1 cellular context compared by ENCODE assay signal in the genomic region with DNA sequence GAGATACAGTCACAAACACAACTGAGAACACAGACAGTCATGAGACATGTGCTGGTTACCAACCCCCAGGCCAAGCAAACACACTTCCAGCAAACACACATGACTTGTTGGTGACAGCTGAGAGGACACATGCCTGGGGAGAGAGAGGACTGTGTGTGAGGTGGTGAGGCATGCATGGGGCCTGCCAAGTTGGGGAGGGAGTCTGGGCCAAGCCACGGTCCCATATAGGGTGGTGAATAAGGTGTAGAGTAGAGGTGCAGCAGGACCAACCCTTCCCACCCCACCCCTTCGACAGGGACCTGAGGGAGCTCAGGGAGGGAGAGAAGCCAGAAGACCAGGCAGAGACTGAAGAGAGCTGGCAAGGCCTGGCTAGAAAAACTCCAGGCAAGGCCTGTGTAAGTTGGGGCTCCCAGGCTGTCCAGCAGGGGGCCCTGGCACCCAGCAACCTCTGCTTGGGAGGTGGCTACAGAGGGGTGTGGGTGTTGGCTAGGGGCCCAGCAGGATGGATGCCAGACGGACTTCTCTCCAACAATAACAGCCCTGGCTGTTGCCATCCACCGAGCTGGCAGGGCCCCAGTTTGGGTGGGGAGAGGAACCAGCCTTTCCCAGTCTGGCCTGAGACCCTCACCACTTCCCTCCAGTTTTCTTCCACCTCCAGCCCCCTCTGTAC.
A peak's percentile ranks its signal among the peaks of the same experiment; 100 is the strongest.
TF ChIP-seq lines count a peak whose summit lies in the region.

No MANE protein-coding gene starts in this region.

TF ChIP-seq in K562, 482 proteins besides CTCF, POLR2A, EP300 and RAD21 (continued from another document):
- TF ChIP-seq, protein P1, sequence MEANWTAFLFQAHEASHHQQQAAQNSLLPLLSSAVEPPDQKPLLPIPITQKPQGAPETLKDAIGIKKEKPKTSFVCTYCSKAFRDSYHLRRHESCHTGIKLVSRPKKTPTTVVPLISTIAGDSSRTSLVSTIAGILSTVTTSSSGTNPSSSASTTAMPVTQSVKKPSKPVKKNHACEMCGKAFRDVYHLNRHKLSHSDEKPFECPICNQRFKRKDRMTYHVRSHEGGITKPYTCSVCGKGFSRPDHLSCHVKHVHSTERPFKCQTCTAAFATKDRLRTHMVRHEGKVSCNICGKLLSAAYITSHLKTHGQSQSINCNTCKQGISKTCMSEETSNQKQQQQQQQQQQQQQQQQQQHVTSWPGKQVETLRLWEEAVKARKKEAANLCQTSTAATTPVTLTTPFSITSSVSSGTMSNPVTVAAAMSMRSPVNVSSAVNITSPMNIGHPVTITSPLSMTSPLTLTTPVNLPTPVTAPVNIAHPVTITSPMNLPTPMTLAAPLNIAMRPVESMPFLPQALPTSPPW (CRISPR knock-in tag; IDR thresholded peaks at IDR 0.05) = peak; percentile 70
- TF ChIP-seq, protein P2, sequence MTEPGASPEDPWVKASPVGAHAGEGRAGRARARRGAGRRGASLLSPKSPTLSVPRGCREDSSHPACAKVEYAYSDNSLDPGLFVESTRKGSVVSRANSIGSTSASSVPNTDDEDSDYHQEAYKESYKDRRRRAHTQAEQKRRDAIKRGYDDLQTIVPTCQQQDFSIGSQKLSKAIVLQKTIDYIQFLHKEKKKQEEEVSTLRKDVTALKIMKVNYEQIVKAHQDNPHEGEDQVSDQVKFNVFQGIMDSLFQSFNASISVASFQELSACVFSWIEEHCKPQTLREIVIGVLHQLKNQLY (CRISPR knock-in tag; conservative IDR thresholded peaks at IDR 0.05) = no peak
- TF ChIP-seq TRIM24 (IDR thresholded peaks at IDR 0.05) (no peak), CEBPB (tag; IDR thresholded peaks at IDR 0.05) (no peak), CREM (IDR thresholded peaks at IDR 0.05; ENCODE audit: low read depth) (0 out of 2 replicates have a peak, but pooled peaks have one; percentile 33), FOXA1 (IDR thresholded peaks at IDR 0.05; ENCODE audit: borderline replicate concordance) (no peak), KLF16 (IDR thresholded peaks at IDR 0.05) (0 out of 2 replicates have a peak, but pooled peaks have one; percentile 16), ZNF431 (CRISPR knock-in tag; IDR thresholded peaks at IDR 0.05) (no peak), CCNT2 (IDR thresholded peaks at IDR 0.05; ENCODE audit: borderline replicate concordance, extremely low read depth, insufficient read length, low read depth, low read length) (no peak), ZEB2 (IDR thresholded peaks at IDR 0.05) (no peak)
- TF ChIP-seq, protein P3, sequence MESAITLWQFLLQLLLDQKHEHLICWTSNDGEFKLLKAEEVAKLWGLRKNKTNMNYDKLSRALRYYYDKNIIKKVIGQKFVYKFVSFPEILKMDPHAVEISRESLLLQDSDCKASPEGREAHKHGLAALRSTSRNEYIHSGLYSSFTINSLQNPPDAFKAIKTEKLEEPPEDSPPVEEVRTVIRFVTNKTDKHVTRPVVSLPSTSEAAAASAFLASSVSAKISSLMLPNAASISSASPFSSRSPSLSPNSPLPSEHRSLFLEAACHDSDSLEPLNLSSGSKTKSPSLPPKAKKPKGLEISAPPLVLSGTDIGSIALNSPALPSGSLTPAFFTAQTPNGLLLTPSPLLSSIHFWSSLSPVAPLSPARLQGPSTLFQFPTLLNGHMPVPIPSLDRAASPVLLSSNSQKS (CRISPR knock-in tag; IDR thresholded peaks at IDR 0.05) = no peak
- TF ChIP-seq, protein P4, sequence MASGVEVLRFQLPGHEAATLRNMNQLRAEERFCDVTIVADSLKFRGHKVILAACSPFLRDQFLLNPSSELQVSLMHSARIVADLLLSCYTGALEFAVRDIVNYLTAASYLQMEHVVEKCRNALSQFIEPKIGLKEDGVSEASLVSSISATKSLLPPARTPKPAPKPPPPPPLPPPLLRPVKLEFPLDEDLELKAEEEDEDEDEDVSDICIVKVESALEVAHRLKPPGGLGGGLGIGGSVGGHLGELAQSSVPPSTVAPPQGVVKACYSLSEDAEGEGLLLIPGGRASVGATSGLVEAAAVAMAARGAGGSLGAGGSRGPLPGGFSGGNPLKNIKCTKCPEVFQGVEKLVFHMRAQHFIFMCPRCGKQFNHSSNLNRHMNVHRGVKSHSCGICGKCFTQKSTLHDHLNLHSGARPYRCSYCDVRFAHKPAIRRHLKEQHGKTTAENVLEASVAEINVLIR (CRISPR knock-in tag; IDR thresholded peaks at IDR 0.05) = 0 out of 2 replicates have a peak, but pooled peaks have one; percentile 23
